In the genomic region with DNA sequence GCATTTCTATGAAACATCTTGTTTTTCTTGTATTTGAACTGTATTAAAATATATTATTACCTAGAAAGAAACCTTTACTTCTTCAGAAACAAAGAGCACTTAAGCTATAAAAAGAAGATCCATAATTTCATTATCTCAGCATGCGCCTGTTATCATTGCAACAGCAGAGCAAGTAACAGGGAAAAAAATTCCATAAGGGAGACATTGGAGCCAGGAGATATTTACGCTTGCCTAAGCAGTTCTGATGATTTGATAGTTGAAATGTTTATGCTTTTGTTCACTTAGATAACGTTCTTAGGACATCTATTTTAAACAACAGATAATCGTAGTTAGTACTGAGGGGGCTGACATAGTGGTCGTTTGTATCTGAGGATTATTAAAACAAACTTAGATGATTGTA, we compare ENCODE assay signal across 22 cellular contexts.
DNase-seq lines count a peak whose midpoint lies in the region; ATAC-seq and TF ChIP-seq lines count a peak whose summit lies in the region.
"Had no signal": no experiment of that assay in that cellular context is flagged by ENCODE, and none has a peak within 500 bp of the region (broad histone marks: within the 10 kb centered on the region; RNA-seq: fewer than 3 reads in every experiment).

No MANE protein-coding gene starts in this region.

- no peak overlapping the region for H3K18ac ChIP-seq in mesendoderm (ENCODE audit: low read length)

- H3K9me3 ChIP-seq in heart left ventricle (no peaks in the 10 kb centered on the region), adipocyte (ENCODE audit: control insufficient read depth, low read length) (no peaks in the 10 kb centered on the region), smooth muscle cell (replicated peaks; ENCODE audit: low read depth) (no peaks in the 10 kb centered on the region)
- H3K9me3 ChIP-seq: BLaER1 treated with 17β-estradiol and CSF1 and Interleukin-3, amounts not matched to agents 10 nM and 100 nM; SJCRH30 had no signal

- 9 to 16% (median 11%) methylated on average over 5 of the region's 5 CpGs for WGBS in heart left ventricle, 4 donors
- WGBS in mesendoderm (ENCODE audit: extremely low coverage, insufficient coverage, low lambda C conversion rate): no CpG with 5 or more reads among the region's 5 CpGs
- WGBS in smooth muscle cell (ENCODE audit: low lambda C conversion rate): 26% methylated on average over 5 of the region's 5 CpGs

- H2BK15ac ChIP-seq in mesendoderm (replicated peaks; ENCODE audit: low read depth): no peak overlapping the region

- no peak overlapping the region for H3K4me2 ChIP-seq in mesendoderm (ENCODE audit: low read length)
- H3K4me2 ChIP-seq in smooth muscle cell: peak overlapping the region; percentile 22
- H3K4me2 ChIP-seq: BLaER1 treated with 17β-estradiol and CSF1 and Interleukin-3, amounts not matched to agents 10 nM and 100 nM had no signal

- DNase-seq in Right ventricle myocardium superior (no peak), heart left ventricle (no peak), adipocyte (ENCODE audit: low read depth) (no peak), mesendoderm (peak; percentile 37), smooth muscle cell (lab: John Stamatoyannopoulos, UW; ENCODE audit: unreplicated experiment) (no peak), RKO (ENCODE audit: low spot score) (no peak), coronary artery (ENCODE audit: low spot score) (no peak)
- DNase-seq: 8988T; AML-193; CD4-positive, alpha-beta T cell; KBM-7; MM.1S; NCI-H1694 treated with DMSO at 0.1 percent for 48 hours; NCI-H2081; NCI-H2227 treated with DMSO at 0.1 percent for 48 hours; NCI-H526 treated with DMSO at 0.1 percent for 48 hours; SJCRH30 had no signal

- no peak overlapping the region for H3K4me3 ChIP-seq in heart left ventricle
- peak overlapping the region; percentile 17 for H3K4me3 ChIP-seq in adipocyte (ENCODE audit: low read length)
- H3K4me3 ChIP-seq in mesendoderm (ENCODE audit: low read length): no peak overlapping the region
- H3K4me3 ChIP-seq in smooth muscle cell: no peak overlapping the region
- no peak overlapping the region for H3K4me3 ChIP-seq in coronary artery
- H3K4me3 ChIP-seq: BLaER1 treated with 17β-estradiol and CSF1 and Interleukin-3, amounts not matched to agents 10 nM and 100 nM; SJCRH30 had no signal

- no peak overlapping the region for H3K23ac ChIP-seq in mesendoderm (ENCODE audit: low read length)

- intact Hi-C loops in Right ventricle myocardium superior (cut with DNase I): no loop called here
- intact Hi-C loops in heart left ventricle (cut with DNase I): no loop called here

- no peaks in the 10 kb centered on the region for H3K27me3 ChIP-seq in heart left ventricle
- no peaks in the 10 kb centered on the region for H3K27me3 ChIP-seq in adipocyte (replicated peaks; ENCODE audit: control insufficient read depth, insufficient read depth, low read length)
- H3K27me3 ChIP-seq in mesendoderm (ENCODE audit: insufficient read depth, low read length, poor library complexity): no peaks in the 10 kb centered on the region
- H3K27me3 ChIP-seq in smooth muscle cell (ENCODE audit: low read depth): no peaks in the 10 kb centered on the region
- H3K27me3 ChIP-seq: BLaER1 treated with 17β-estradiol and CSF1 and Interleukin-3, amounts not matched to agents 10 nM and 100 nM; SJCRH30 had no signal

- H3K79me1 ChIP-seq in mesendoderm (ENCODE audit: low read length): no peaks in the 10 kb centered on the region

- H3K4me1 ChIP-seq in heart left ventricle: peaks cover 0 to 20% (median 7%) of the 10 kb centered on the region in 12 donors
- H3K4me1 ChIP-seq in adipocyte (ENCODE audit: control insufficient read depth, insufficient read depth, low read length): peaks cover 16% of the 10 kb centered on the region
- H3K4me1 ChIP-seq in mesendoderm (ENCODE audit: control insufficient read depth, low read depth, low read length): peaks cover 2% of the 10 kb centered on the region
- H3K4me1 ChIP-seq in smooth muscle cell (ENCODE audit: low read depth): peaks cover 17% of the 10 kb centered on the region
- H3K4me1 ChIP-seq: BLaER1 treated with 17β-estradiol and CSF1 and Interleukin-3, amounts not matched to agents 10 nM and 100 nM; SJCRH30 had no signal

- TF ChIP-seq CTCF in heart left ventricle (IDR thresholded peaks at IDR 0.05) (no peak), smooth muscle cell (IDR thresholded peaks at IDR 0.05; ENCODE audit: borderline replicate concordance, insufficient read depth, poor library complexity, severe bottlenecking) (no peak), coronary artery (IDR thresholded peaks at IDR 0.05) (no peak)

- no peak overlapping the region for H2BK5ac ChIP-seq in mesendoderm (ENCODE audit: low read length)

- no peak overlapping the region for H2AK5ac ChIP-seq in mesendoderm (ENCODE audit: low read length)

- peak; percentile 27 for ATAC-seq in Right ventricle myocardium superior (ENCODE audit: poor library complexity)
- no peak for ATAC-seq in heart left ventricle
- no peak for ATAC-seq in HG03045 (IDR thresholded peaks at IDR 0.05; ENCODE audit: unreplicated experiment)
- ATAC-seq: HepG2, Panc1 had no signal

- H3K56ac ChIP-seq in mesendoderm (ENCODE audit: low read length): no peak overlapping the region

- H3K9ac ChIP-seq in adipocyte (ENCODE audit: low read length) (no peak overlapping the region), mesendoderm (ENCODE audit: low read length) (no peak overlapping the region), smooth muscle cell (ENCODE audit: low read depth) (no peak overlapping the region)
- H3K9ac ChIP-seq: BLaER1 treated with 17β-estradiol and CSF1 and Interleukin-3, amounts not matched to agents 10 nM and 100 nM had no signal

- no peak overlapping the region for H4K5ac ChIP-seq in mesendoderm (ENCODE audit: low read length)

- no peaks in the 10 kb centered on the region for H3K79me2 ChIP-seq in mesendoderm (ENCODE audit: control insufficient read depth, insufficient read depth, low read length)
- H3K79me2 ChIP-seq in smooth muscle cell (ENCODE audit: low read depth): no peaks in the 10 kb centered on the region

- no peak overlapping the region for H2AFZ ChIP-seq in smooth muscle cell (ENCODE audit: low read depth)

- H4K8ac ChIP-seq in mesendoderm (ENCODE audit: low read depth, low read length): no peak overlapping the region

- H3K36me3 ChIP-seq in heart left ventricle (no peaks in the 10 kb centered on the region), adipocyte (ENCODE audit: control insufficient read depth, insufficient read depth, low read length, severe bottlenecking) (no peaks in the 10 kb centered on the region), mesendoderm (ENCODE audit: control insufficient read depth, insufficient read depth, low read length) (no peaks in the 10 kb centered on the region), smooth muscle cell (ENCODE audit: low read depth) (no peaks in the 10 kb centered on the region)
- H3K36me3 ChIP-seq: BLaER1 treated with 17β-estradiol and CSF1 and Interleukin-3, amounts not matched to agents 10 nM and 100 nM; SJCRH30 had no signal

- no peak overlapping the region for H2BK120ac ChIP-seq in mesendoderm (ENCODE audit: low read depth, low read length)

- no peaks in the 10 kb centered on the region for H4K20me1 ChIP-seq in smooth muscle cell (ENCODE audit: low read depth)
- H4K20me1 ChIP-seq: BLaER1 treated with 17β-estradiol and CSF1 and Interleukin-3, amounts not matched to agents 10 nM and 100 nM had no signal

- TF ChIP-seq POLR2A in heart left ventricle (IDR thresholded peaks at IDR 0.05): no peak

- no peak overlapping the region for H3K4ac ChIP-seq in mesendoderm (ENCODE audit: low read depth, low read length)

- H3K27ac ChIP-seq in heart left ventricle (peak overlapping the region in 1 of 12 donors; percentile 3), mesendoderm (ENCODE audit: low read depth, low read length) (no peak overlapping the region), smooth muscle cell (ENCODE audit: low read depth) (no peak overlapping the region), coronary artery (no peak overlapping the region)
- H3K27ac ChIP-seq: BLaER1 treated with 17β-estradiol and CSF1 and Interleukin-3, amounts not matched to agents 10 nM and 100 nM; HL-60; SJCRH30 had no signal

- no peaks in the 10 kb centered on the region for H3F3A ChIP-seq in smooth muscle cell (ENCODE audit: low read depth)
